Comparison of ENCODE assay signal across 10 cellular contexts in the genomic region with DNA sequence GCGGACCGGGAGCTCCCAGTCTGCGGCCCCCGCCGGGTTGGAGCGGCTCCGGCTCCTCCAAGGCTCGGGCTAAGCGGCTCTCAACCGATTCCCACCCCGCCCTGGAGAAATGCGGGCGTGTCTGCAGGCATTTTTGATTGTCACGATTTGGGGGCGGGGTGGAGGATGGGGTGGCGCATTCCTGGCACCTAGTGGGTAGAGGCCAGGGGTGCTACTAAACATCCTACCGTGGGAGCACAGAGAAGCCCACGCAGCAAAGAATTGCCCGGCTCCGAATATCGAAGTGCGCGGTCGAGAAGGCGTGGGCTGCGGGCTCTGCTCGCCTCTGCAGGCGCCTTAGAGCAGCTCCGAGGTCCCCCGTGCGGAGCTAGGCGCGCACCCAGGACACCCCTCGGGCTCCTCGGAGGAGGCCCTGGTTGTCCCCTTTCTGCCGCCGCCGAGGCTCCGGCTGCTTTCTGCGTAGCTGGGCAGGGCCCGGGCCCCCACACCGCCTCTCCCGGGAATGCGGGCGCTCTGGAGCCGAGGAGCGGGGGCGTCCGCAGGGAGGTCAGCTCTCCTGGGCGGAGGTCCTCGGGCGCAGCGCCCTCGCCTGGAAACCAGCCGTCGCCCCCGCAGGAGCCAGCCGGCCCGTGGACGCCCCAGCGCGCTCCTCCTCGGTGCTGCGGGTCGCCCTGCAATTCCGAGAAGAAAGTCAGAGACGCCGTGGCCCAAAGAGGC. TPM values are rescaled to one million over a fixed set of nuclear protein-coding genes. Genes with fewer than 3 reads are reported as not detected.
DNase-seq lines count a peak whose midpoint lies in the region; ATAC-seq, FAIRE-seq and TF ChIP-seq lines count a peak whose summit lies in the region.
"Had no signal": no experiment of that assay in that cellular context is flagged by ENCODE, and none has a peak within 500 bp of the region (broad histone marks: within the 10 kb centered on the region; RNA-seq: fewer than 3 reads in every experiment).

No MANE protein-coding gene starts in this region.

- peaks cover 0 to 3% (median 0%) of the 10 kb centered on the region in 4 donors for H3K36me3 ChIP-seq in upper lobe of left lung

- H3K27me3 ChIP-seq in upper lobe of left lung = peaks cover 0 to 6% (median 0%) of the 10 kb centered on the region in 4 donors

- WGBS in upper lobe of left lung, 2 donors = 0 to 1% methylated on average over 10 to 66 of the region's 68 CpGs

- no peak for TF ChIP-seq EP300 in upper lobe of left lung (IDR thresholded peaks at IDR 0.05)

- peak; percentile 30 for DNase-seq in SIG-M5 treated with dmso at 0.1 percent for 504 hours (lab: John Stamatoyannopoulos, UW; ENCODE audit: unreplicated experiment)
- no peak for DNase-seq in SIG-M5 (lab: John Stamatoyannopoulos, UW)
- peak; percentile 74 for DNase-seq in NCI-H2107 (lab: John Stamatoyannopoulos, UW)
- peak; percentile 17 for DNase-seq in activated effector memory CD4-positive, alpha-beta T cell treated with Interleukin-2 at 50 U/mL for 16 hours
- peak; percentile 38 to 69 for DNase-seq in frontal cortex (ENCODE audit: low spot score in 2 of 2)
- DNase-seq in nucleus accumbens (lab: John Stamatoyannopoulos, UW) = peak in 40 of 56 donors; percentile 11 to 75 (median 44)
- DNase-seq in upper lobe of left lung = peak; percentile 85 to 90
- no peak for DNase-seq in epidermal melanocyte (ENCODE audit: insufficient read length, low spot score)
- DNase-seq: DND-41 had no signal

- FAIRE-seq in frontal cortex (lab: Jason Lieb, UNC) = no peak
- FAIRE-seq: colon had no signal

- peak in 2 of 4 donors; percentile 33 to 65 for TF ChIP-seq POLR2A in upper lobe of left lung (IDR thresholded peaks at IDR 0.05)

- H3K4me3 ChIP-seq in upper lobe of left lung = peak overlapping the region; percentile 26 to 55 (median 53)

- peak; percentile 74 to 81 for ATAC-seq in upper lobe of left lung (ENCODE audit: low FRiP score in 2 of 2)

- TF ChIP-seq CTCF in upper lobe of left lung (IDR thresholded peaks at IDR 0.05) = peak in 1 of 6 experiments; percentile 20

- peak overlapping the region in 3 of 4 donors; percentile 45 to 73 (median 58) for H3K27ac ChIP-seq in upper lobe of left lung

- peaks cover 14 to 21% (median 17%) of the 10 kb centered on the region in 4 donors for H3K4me1 ChIP-seq in upper lobe of left lung

- H3K9me3 ChIP-seq in upper lobe of left lung = no peaks in the 10 kb centered on the region

RNA-seq across cellular contexts. Expression of a gene that starts 16.5 kb away (rescaled TPM):
- total RNA-seq in frontal cortex (not detected), upper lobe of left lung (100 to 1,000 TPM in 5 of 6 donors, 10 to 100 TPM in 1; 98.3 to 344 (median 176) TPM)

Comparison
In these comparisons a context has a peak if more than half of its experiments do, and no peak if none do; other contexts are left out.
1. DNase-seq: peak in SIG-M5 treated with dmso at 0.1 percent for 504 hours (single experiment), NCI-H2107 (single experiment), activated effector memory CD4-positive, alpha-beta T cell treated with Interleukin-2 at 50 U/mL for 16 hours (single experiment), frontal cortex (2 of 2), nucleus accumbens (40 of 56) and upper lobe of left lung (2 of 2); none in SIG-M5 (single experiment) and epidermal melanocyte (single experiment).
2. RNA of a gene that starts 16.5 kb away (total RNA-seq): 98.3 to 344 TPM in upper lobe of left lung; not detected in frontal cortex (single experiment); every median in the first group is over 10 times any median in the second.